In the genomic region with DNA sequence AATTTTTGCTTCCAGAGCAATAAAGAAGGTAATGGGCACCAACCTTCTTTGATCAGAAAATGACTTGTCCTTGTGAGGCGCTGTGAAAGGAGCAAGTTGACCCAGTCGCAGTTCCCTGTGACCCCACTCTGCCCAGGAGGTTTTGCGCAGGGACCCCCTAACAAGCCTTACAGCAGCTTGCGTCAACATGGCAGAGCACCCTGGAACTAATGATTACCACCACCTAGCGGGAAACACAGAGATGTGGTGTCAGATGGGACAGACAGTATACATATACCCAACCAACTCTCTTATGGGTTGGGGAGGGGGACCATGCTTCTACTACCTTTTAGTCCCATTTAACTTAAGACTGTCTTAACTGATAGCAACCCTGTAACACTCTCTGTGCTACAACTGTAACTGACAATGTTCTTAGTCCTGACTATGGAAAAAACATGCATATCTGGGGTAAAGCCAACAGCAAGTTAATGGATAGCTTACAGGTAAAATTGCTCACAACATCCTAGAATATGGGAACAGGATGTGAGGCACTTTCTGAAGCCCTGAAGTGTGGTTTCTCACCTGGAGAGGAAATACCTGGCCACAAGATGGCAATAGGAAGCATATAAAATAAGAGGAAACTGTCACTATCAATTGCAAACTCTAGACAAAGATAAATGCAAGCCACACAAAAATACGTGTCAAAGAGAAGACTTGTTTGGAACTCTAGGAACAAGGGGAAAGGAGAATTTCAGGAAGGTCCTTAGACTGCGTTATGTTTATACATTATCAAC, we compare ENCODE assay signal across 11 cellular contexts. TPM values are rescaled to one million over a fixed set of nuclear protein-coding genes. Genes with fewer than 3 reads are reported as not detected.
DNase-seq lines count a peak whose midpoint lies in the region; ATAC-seq and TF ChIP-seq lines count a peak whose summit lies in the region.
"Had no signal": no experiment of that assay in that cellular context is flagged by ENCODE, and none has a peak within 500 bp of the region (broad histone marks: within the 10 kb centered on the region; RNA-seq: fewer than 3 reads in every experiment).

No MANE protein-coding gene starts in this region.

- H3K9me3 Mint-ChIP-seq in CD8-positive, alpha-beta T cell, result no peaks in the 10 kb centered on the region
- H3K9me3 Mint-ChIP-seq in IgD-negative memory B cell, result no peaks in the 10 kb centered on the region
- H3K9me3 Mint-ChIP-seq in activated T-helper 17 cell treated with anti-CD3 and anti-CD28 coated beads, Interleukin-2, amount 50 U/mL, for 72 hours, result no peaks in the 10 kb centered on the region
- H3K9me3 Mint-ChIP-seq in naive B cell, result no peaks in the 10 kb centered on the region

- POLR2A ChIA-PET in CD8-positive, alpha-beta T cell (lab: Charles Lee), result interaction anchor here (0.9 to 1.9 kb wide), 2 partner anchors 22 to 128 kb away, joined by 3 to 9 read pairs; a partner anchor contains a TSS

- peaks cover 30% of the 10 kb centered on the region for H3K4me1 ChIP-seq in CD8-positive, alpha-beta T cell (ENCODE audit: insufficient read depth, low read length)

- intact Hi-C loops in CD8-positive, alpha-beta T cell (cut with DNase I, micrococcal nuclease), result loop anchor here (1.0 to 5.0 kb wide), 7 partner anchors 14 to 1548 kb away; a partner anchor contains a TSS

- H3K36me3 Mint-ChIP-seq in CD8-positive, alpha-beta T cell, result peaks cover 72% of the 10 kb centered on the region
- H3K36me3 Mint-ChIP-seq in IgD-negative memory B cell (peaks cover 4% of the 10 kb centered on the region), naive B cell (peaks cover 0 to 14% of the 10 kb centered on the region in 2 donors)
- H3K36me3 Mint-ChIP-seq in activated T-helper 17 cell treated with anti-CD3 and anti-CD28 coated beads, Interleukin-2, amount 50 U/mL, for 72 hours (ENCODE audit: low read depth), result peaks cover 92% of the 10 kb centered on the region

- H3K27me3 Mint-ChIP-seq in CD8-positive, alpha-beta T cell (ENCODE audit: low read depth), result no peaks in the 10 kb centered on the region
- H3K27me3 Mint-ChIP-seq in IgD-negative memory B cell (no peaks in the 10 kb centered on the region), naive B cell (no peaks in the 10 kb centered on the region)
- H3K27me3 Mint-ChIP-seq in activated T-helper 17 cell treated with anti-CD3 and anti-CD28 coated beads, Interleukin-2, amount 50 U/mL, for 72 hours, result no peaks in the 10 kb centered on the region

- TF ChIP-seq CTCF in CD8-positive, alpha-beta T cell (IDR thresholded peaks at IDR 0.05), result no peak

- H3K4me1 Mint-ChIP-seq in CD8-positive, alpha-beta T cell (ENCODE audit: low read depth), result peaks cover 51% of the 10 kb centered on the region
- H3K4me1 Mint-ChIP-seq in IgD-negative memory B cell (peaks cover 22 to 28% (median 26%) of the 10 kb centered on the region in 3 donors), naive B cell (peaks cover 19 to 48% (median 34%) of the 10 kb centered on the region in 3 donors)
- peaks cover 22% of the 10 kb centered on the region for H3K4me1 Mint-ChIP-seq in activated T-helper 17 cell treated with anti-CD3 and anti-CD28 coated beads, Interleukin-2, amount 50 U/mL, for 72 hours

- H3K27me3 ChIP-seq in CD8-positive, alpha-beta T cell (ENCODE audit: insufficient read depth, low read length), result no peaks in the 10 kb centered on the region

- H3K9me3 ChIP-seq in CD8-positive, alpha-beta T cell (ENCODE audit: low read length), result no peaks in the 10 kb centered on the region

- no peak overlapping the region for H3K27ac ChIP-seq in CD8-positive, alpha-beta T cell (ENCODE audit: low read depth, low read length)

- CTCF ChIA-PET in CD8-positive, alpha-beta T cell (lab: Charles Lee), result interaction anchor here (1.4 kb wide), 1 partner anchor 120 kb away, joined by 5 read pairs; no protein-coding TSS in a partner anchor

- peak overlapping the region; percentile 87 for H3K27ac Mint-ChIP-seq in CD8-positive, alpha-beta T cell
- peak overlapping the region; percentile 28 to 91 (median 51) for H3K27ac Mint-ChIP-seq in IgD-negative memory B cell
- peak overlapping the region; percentile 77 for H3K27ac Mint-ChIP-seq in activated T-helper 17 cell treated with anti-CD3 and anti-CD28 coated beads, Interleukin-2, amount 50 U/mL, for 72 hours
- H3K27ac Mint-ChIP-seq in naive B cell, result peak overlapping the region in 4 of 6 donors; percentile 12 to 69 (median 62)

- peaks cover 27% of the 10 kb centered on the region for H3K36me3 ChIP-seq in CD8-positive, alpha-beta T cell (ENCODE audit: insufficient read depth, low read length)

- no peak for ATAC-seq in CD8-positive, alpha-beta T cell
- no peak for ATAC-seq in activated T-helper 17 cell treated with anti-CD3 and anti-CD28 coated beads, Interleukin-2, amount 50 U/mL, for 72 hours (replicated peaks)
- no peak for ATAC-seq in naive B cell (ENCODE audit: low read depth in 2 of 2)
- no peak for ATAC-seq in activated CD4-positive, CD25-positive, alpha-beta regulatory T cell treated with anti-CD3 and anti-CD28 coated beads, Interleukin-2, amount 50 U/mL, for 24 hours

- no peak overlapping the region for H3K4me3 ChIP-seq in CD8-positive, alpha-beta T cell (ENCODE audit: low read depth, low read length)

- DNase-seq in CD8-positive, alpha-beta T cell, result no peak
- no peak for DNase-seq in naive B cell
- no peak for DNase-seq in activated effector memory CD4-positive, alpha-beta T cell treated with Interleukin-2 at 50 U/mL for 16 hours
- DNase-seq in NCI-H1694 (lab: John Stamatoyannopoulos, UW), result no peak
- no peak for DNase-seq in NCI-H1105 (lab: John Stamatoyannopoulos, UW)
- DNase-seq: NCI-H2227 treated with DMSO at 0.1 percent for 48 hours, nucleus accumbens, SHP77 treated with DMSO at 0.1 percent for 48 hours had no signal

- H3K4me3 Mint-ChIP-seq in CD8-positive, alpha-beta T cell, result peak overlapping the region; percentile 67
- H3K4me3 Mint-ChIP-seq in IgD-negative memory B cell (peak overlapping the region in 3 of 4 donors; percentile 71 to 94 (median 83)), naive B cell (peak overlapping the region in 6 of 8 donors; percentile 2 to 91 (median 56))
- H3K4me3 Mint-ChIP-seq in activated T-helper 17 cell treated with anti-CD3 and anti-CD28 coated beads, Interleukin-2, amount 50 U/mL, for 72 hours, result peak overlapping the region; percentile 99

RNA-seq across cellular contexts. Expression of a gene that starts 3.0 kb away (rescaled TPM):
- 100 to 1,000 TPM; 162 to 168 TPM for total RNA-seq in CD8-positive, alpha-beta T cell
- 184 TPM for polyA plus RNA-seq in IgD-negative memory B cell
- total RNA-seq in activated T-helper 17 cell treated with anti-CD3 and anti-CD28 coated beads, Interleukin-2, amount 50 U/mL, for 72 hours, result 100 to 1,000 TPM; 153 to 269 TPM
- 100 to 1,000 TPM; 164 to 243 (median 184) TPM for polyA plus RNA-seq in naive B cell (ENCODE audit: low read depth in 6 of 6)

RNA-seq across cellular contexts. Expression of a gene that starts 3.1 kb away (rescaled TPM):
- total RNA-seq in CD8-positive, alpha-beta T cell, result 100 to 1,000 TPM; 107 to 112 TPM
- polyA plus RNA-seq in IgD-negative memory B cell (128 TPM), naive B cell (ENCODE audit: low read depth in 6 of 6) (100 to 1,000 TPM in 5 of 6 donors, 10 to 100 TPM in 1; 82.1 to 159 (median 128) TPM)
- total RNA-seq in activated T-helper 17 cell treated with anti-CD3 and anti-CD28 coated beads, Interleukin-2, amount 50 U/mL, for 72 hours, result 10 to 100 TPM; 56.7 to 67.1 TPM

RNA-seq across cellular contexts. Expression of a gene that starts 21.3 kb away (rescaled TPM):
- 10 to 100 TPM; 44.4 to 47.6 TPM for total RNA-seq in CD8-positive, alpha-beta T cell
- polyA plus RNA-seq in IgD-negative memory B cell, result 39.3 TPM
- 10 to 100 TPM; 25.6 to 48.9 TPM for total RNA-seq in activated T-helper 17 cell treated with anti-CD3 and anti-CD28 coated beads, Interleukin-2, amount 50 U/mL, for 72 hours
- polyA plus RNA-seq in naive B cell (ENCODE audit: low read depth in 6 of 6), result 10 to 100 TPM; 27.4 to 49.7 (median 39.2) TPM

RNA-seq across cellular contexts. Expression of a gene that starts 32.4 kb away (rescaled TPM):
- not detected for total RNA-seq in CD8-positive, alpha-beta T cell
- polyA plus RNA-seq in IgD-negative memory B cell, result 0.18 TPM
- total RNA-seq in activated T-helper 17 cell treated with anti-CD3 and anti-CD28 coated beads, Interleukin-2, amount 50 U/mL, for 72 hours, result not detected
- polyA plus RNA-seq in naive B cell (ENCODE audit: low read depth in 6 of 6), result not detected

RNA-seq across cellular contexts. Expression of a gene that starts 56.8 kb away (rescaled TPM):
- not detected for total RNA-seq in CD8-positive, alpha-beta T cell
- polyA plus RNA-seq in IgD-negative memory B cell (not detected), naive B cell (ENCODE audit: low read depth in 6 of 6) (under 1 TPM in 1 of 6 donors, not detected in 5; 0.34 TPM)
- not detected for total RNA-seq in activated T-helper 17 cell treated with anti-CD3 and anti-CD28 coated beads, Interleukin-2, amount 50 U/mL, for 72 hours
